ENCODE assay signal across 1 cellular context in the genomic region with DNA sequence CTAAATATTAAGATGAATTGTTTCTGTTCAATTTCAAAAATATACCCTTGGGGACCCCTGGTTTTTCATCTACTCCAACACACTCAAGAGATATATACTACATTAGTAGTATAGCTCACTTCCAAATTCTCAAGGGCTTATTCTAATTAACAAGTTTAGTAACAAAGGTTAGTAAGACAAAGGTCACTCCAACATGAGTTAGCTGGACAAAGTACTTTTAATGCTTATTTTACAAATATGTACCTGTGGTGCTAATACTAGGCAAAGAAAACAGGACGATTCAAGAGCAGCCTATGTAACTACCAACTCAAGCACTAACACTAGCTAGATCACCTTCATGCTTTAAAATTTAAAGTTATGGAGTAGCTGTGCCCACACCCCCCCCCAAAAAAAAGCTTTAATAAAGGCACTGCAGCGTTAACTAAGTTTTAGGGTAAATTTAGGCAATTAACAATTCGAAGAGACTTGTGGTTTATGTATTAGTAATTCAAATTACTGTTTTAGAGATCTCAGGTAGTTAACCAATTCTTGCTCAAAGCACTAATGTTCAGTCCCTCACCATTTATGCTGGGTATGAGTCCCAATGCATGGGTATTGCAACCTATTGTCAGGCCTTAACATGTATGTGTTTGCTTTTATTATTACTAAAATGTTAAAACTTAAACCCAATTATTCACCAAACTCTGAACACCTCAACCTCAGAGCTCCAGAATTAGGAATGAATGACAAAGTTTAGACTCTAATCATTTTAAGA.
TF ChIP-seq lines count a peak whose summit lies in the region.

No MANE protein-coding gene starts in this region.

TF ChIP-seq in liver, 16 proteins besides CTCF, POLR2A, EP300 and RAD21:
- TF ChIP-seq RXRA (IDR thresholded peaks at IDR 0.05) (peak; percentile 40 to 69), GABPA (IDR thresholded peaks at IDR 0.05 in 1 of 2, conservative IDR thresholded peaks at IDR 0.05 in 1 of 2) (no peak), HNF4A (conservative IDR thresholded peaks at IDR 0.05) (peak; percentile 32 to 63), YY1 (IDR thresholded peaks at IDR 0.05) (peak; percentile 27), EGR1 (IDR thresholded peaks at IDR 0.05; ENCODE audit: low read depth in 2 of 2) (no peak), HNF4G (IDR thresholded peaks at IDR 0.05) (no peak)
- TF ChIP-seq, protein P1, sequence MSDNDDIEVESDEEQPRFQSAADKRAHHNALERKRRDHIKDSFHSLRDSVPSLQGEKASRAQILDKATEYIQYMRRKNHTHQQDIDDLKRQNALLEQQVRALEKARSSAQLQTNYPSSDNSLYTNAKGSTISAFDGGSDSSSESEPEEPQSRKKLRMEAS (IDR thresholded peaks at IDR 0.05), result no peak
